In genomic region chr15:91530279-91530678, GRCh38 we compare ENCODE assay signal across 27 cellular contexts.
"Had no signal": no experiment of that assay in that cellular context is flagged by ENCODE, and none has a peak within 500 bp of the region (broad histone marks: within the 10 kb centered on the region; RNA-seq: fewer than 3 reads in every experiment).

No MANE protein-coding gene starts in this region.

- H3K9me3 Mint-ChIP-seq: natural killer cell treated with Interleukin-12 subunit alpha and Interleukin-12 subunit beta and Interleukin-15 and Interleukin-18, amount 100 ng/mL, for 72 hours; stimulated activated effector memory CD8-positive, alpha-beta T cell treated with anti-CD3 and anti-CD28 coated beads, Interleukin-12 subunit alpha, Interleukin-12 subunit beta, amount 100 ng/mL, for 72 hours; type B pancreatic cell had no signal

- H3K4me1 ChIP-seq: foreskin keratinocyte, neural progenitor cell, parathyroid adenoma, thyroid gland had no signal

- H3K79me2 ChIP-seq: hepatocyte, parathyroid adenoma had no signal

- H3K4me2 ChIP-seq: hepatocyte, neural progenitor cell had no signal

- H3K9ac ChIP-seq: neural progenitor cell, parathyroid adenoma had no signal

- ATAC-seq: foreskin keratinocyte; gastroesophageal sphincter; natural killer cell treated with Interleukin-12 subunit alpha and Interleukin-12 subunit beta and Interleukin-15 and Interleukin-18, amount 100 ng/mL, for 72 hours; sciatic nerve; stimulated activated effector memory CD8-positive, alpha-beta T cell treated with anti-CD3 and anti-CD28 coated beads, Interleukin-12 subunit alpha, Interleukin-12 subunit beta, amount 100 ng/mL, for 72 hours had no signal

- H3K36me3 Mint-ChIP-seq: mesothelial cell of epicardium; naive B cell; natural killer cell treated with Interleukin-12 subunit alpha and Interleukin-12 subunit beta and Interleukin-15 and Interleukin-18, amount 100 ng/mL, for 72 hours; neural progenitor cell; stimulated activated effector memory CD8-positive, alpha-beta T cell treated with anti-CD3 and anti-CD28 coated beads, Interleukin-12 subunit alpha, Interleukin-12 subunit beta, amount 100 ng/mL, for 72 hours had no signal

- H3K27ac ChIP-seq: coronary artery, esophagus muscularis mucosa, foreskin keratinocyte, gastroesophageal sphincter, hepatocyte, neural progenitor cell, parathyroid adenoma, stomach, thyroid gland had no signal

- H3K4me1 Mint-ChIP-seq: mesothelial cell of epicardium; naive B cell; stimulated activated effector memory CD8-positive, alpha-beta T cell treated with anti-CD3 and anti-CD28 coated beads, Interleukin-12 subunit alpha, Interleukin-12 subunit beta, amount 100 ng/mL, for 72 hours had no signal

- H3K27me3 ChIP-seq: heart left ventricle, hepatocyte, neural progenitor cell, right atrium auricular region, stomach, thyroid gland had no signal

- H3K4me3 Mint-ChIP-seq: mesothelial cell of epicardium; naive B cell; natural killer cell treated with Interleukin-12 subunit alpha and Interleukin-12 subunit beta and Interleukin-15 and Interleukin-18, amount 100 ng/mL, for 72 hours; neural progenitor cell; stimulated activated effector memory CD8-positive, alpha-beta T cell treated with anti-CD3 and anti-CD28 coated beads, Interleukin-12 subunit alpha, Interleukin-12 subunit beta, amount 100 ng/mL, for 72 hours; type B pancreatic cell had no signal

- H3K27me3 Mint-ChIP-seq: progenitor cell of endocrine pancreas, type B pancreatic cell had no signal

- H3K27ac Mint-ChIP-seq: mesothelial cell of epicardium; naive B cell; natural killer cell treated with Interleukin-12 subunit alpha and Interleukin-12 subunit beta and Interleukin-15 and Interleukin-18, amount 100 ng/mL, for 72 hours; neural progenitor cell; progenitor cell of endocrine pancreas; stimulated activated effector memory CD8-positive, alpha-beta T cell treated with anti-CD3 and anti-CD28 coated beads, Interleukin-12 subunit alpha, Interleukin-12 subunit beta, amount 100 ng/mL, for 72 hours; type B pancreatic cell had no signal

- H3K36me3 ChIP-seq: esophagus muscularis mucosa, gastroesophageal sphincter, heart left ventricle, neural progenitor cell, right atrium auricular region, stomach, thyroid gland had no signal

- H3K4me3 ChIP-seq: coronary artery, esophagus muscularis mucosa, gastroesophageal sphincter, heart left ventricle, hepatocyte, lung, mucosa of descending colon, neural progenitor cell, right atrium auricular region, stomach, thyroid gland had no signal

- H2AFZ ChIP-seq: hepatocyte, neural progenitor cell, parathyroid adenoma had no signal

- DNase-seq: dermis blood vessel endothelial cell; effector memory CD4-positive, alpha-beta T cell; foreskin keratinocyte; kidney; mesenchymal stem cell; naive B cell; stimulated activated CD4-positive, alpha-beta T cell treated with anti-CD3 and anti-CD28 coated beads, Interleukin-2, amount 100 ng/mL, for 24 hours; stimulated activated CD4-positive, alpha-beta T cell treated with anti-CD3 and anti-CD28 coated beads, Interleukin-4, amount 100 ng/mL, for 24 hours; stimulated activated naive CD4-positive, alpha-beta T cell treated with Interleukin-2 at 50 U/mL for 16 hours; stomach; thyroid gland had no signal

- H3K9me3 ChIP-seq: esophagus muscularis mucosa, gastroesophageal sphincter, heart left ventricle, mucosa of descending colon, right atrium auricular region, stomach, thyroid gland had no signal
